ENCODE assay signal across 26 cellular contexts in the genomic region with DNA sequence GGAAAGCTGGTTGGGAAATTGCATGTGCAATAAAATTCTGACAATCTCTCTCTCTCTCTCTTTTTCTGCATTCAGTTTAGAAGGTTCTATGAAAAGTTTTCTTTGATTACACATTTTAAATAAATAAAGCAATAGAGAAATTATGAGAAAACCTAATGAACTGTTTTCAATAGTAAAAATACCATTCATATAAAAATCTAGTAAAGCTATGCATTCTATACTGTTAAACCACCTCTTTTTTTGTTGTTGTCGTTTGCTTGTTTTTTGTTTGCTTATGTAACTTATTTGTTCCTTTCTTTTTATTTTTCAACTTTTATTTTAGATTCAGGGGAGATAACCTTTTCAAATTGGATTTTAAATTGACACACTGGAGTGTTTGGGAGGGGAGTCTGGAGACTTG. TPM values are rescaled to one million over a fixed set of nuclear protein-coding genes. Genes with fewer than 3 reads are reported as not detected.
"Had no signal": no experiment of that assay in that cellular context is flagged by ENCODE, and none has a peak within 500 bp of the region (broad histone marks: within the 10 kb centered on the region; RNA-seq: fewer than 3 reads in every experiment).

No MANE protein-coding gene starts in this region.

- ATAC-seq: T-cell had no signal

- H3K9me3 Mint-ChIP-seq: IgD-negative memory B cell had no signal

- H3K36me3 ChIP-seq: MG63, SJSA1 had no signal

- FAIRE-seq: RCC 7860 had no signal

- H3K9me3 ChIP-seq: SJSA1 had no signal

- H3K4me3 ChIP-seq: MG63, SJSA1, SK-N-MC had no signal

- H3K4me1 ChIP-seq: SJSA1 had no signal

- H3K27ac Mint-ChIP-seq: IgD-negative memory B cell, T-cell had no signal

- H3K27me3 Mint-ChIP-seq: IgD-negative memory B cell, T-cell had no signal

- DNase-seq: KBM-7; NCI-H1092; NCI-H1105 treated with DMSO at 0.1 percent for 48 hours; NCI-H1417 treated with DMSO at 0.1 percent for 48 hours; NCI-H146; NCI-H1694 treated with DMSO at 0.1 percent for 48 hours; NCI-H1930; NCI-H2081; NCI-H2107; NCI-H2227 treated with DMSO at 0.1 percent for 48 hours; NCI-H524; NCI-H526 treated with DMSO at 0.1 percent for 48 hours; NCI-H774; NK-92 treated with Interleukin-12 subunit alpha and Interleukin-12 subunit beta, amount 100 ng/mL, for 24 hours; SIG-M5; SW 1271; T-cell had no signal

- H3K36me3 Mint-ChIP-seq: T-cell had no signal

- H3K27ac ChIP-seq: SJSA1, SK-N-MC had no signal

- H3K27me3 ChIP-seq: MG63, SJSA1 had no signal

- H3K4me3 Mint-ChIP-seq: IgD-negative memory B cell, T-cell had no signal

RNA-seq across cellular contexts. Expression of a gene that starts 14.1 kb away (rescaled TPM):
- total RNA-seq: HT1080, LHCN-M2, NCI-H460, Right ventricle myocardium superior, SJSA1, T-cell had no signal
- polyA plus RNA-seq: IgD-negative memory B cell had no signal

RNA-seq across cellular contexts. Expression of a gene that starts 56.1 kb away (rescaled TPM):
- total RNA-seq: NCI-H460 had no signal
